In genomic region chr2:227164745-227165350, GRCh38 we compare ENCODE assay signal across 8 cellular contexts. TPM values are rescaled to one million over a fixed set of nuclear protein-coding genes. Genes with fewer than 3 reads are reported as not detected.
DNase-seq lines count a peak whose midpoint lies in the region; ATAC-seq and TF ChIP-seq lines count a peak whose summit lies in the region.

No MANE protein-coding gene starts in this region.

- TF ChIP-seq CTCF in SU-DHL-6 (IDR thresholded peaks at IDR 0.05; ENCODE audit: insufficient read depth, low read length, poor library complexity, severe bottlenecking) = no peak
- TF ChIP-seq CTCF in psoas muscle (IDR thresholded peaks at IDR 0.05) = no peak

- H3K27ac Mint-ChIP-seq in CD4-positive, CD25-positive, alpha-beta regulatory T cell = no peak overlapping the region

- H3K36me3 ChIP-seq in CD4-positive, CD25-positive, alpha-beta regulatory T cell (ENCODE audit: control insufficient read depth, insufficient read depth, low read length) = no peaks in the 10 kb centered on the region
- H3K36me3 ChIP-seq in SU-DHL-6 (ENCODE audit: low read length) = peaks cover 9% of the 10 kb centered on the region; the same call in 1 of the 2 replicates
- H3K36me3 ChIP-seq in psoas muscle (ENCODE audit: insufficient read depth in 1 of 2, low read depth in 1 of 2) = peaks cover 0 to 9% of the 10 kb centered on the region in 2 donors

- peaks cover 0 to 15% (median 5%) of the 10 kb centered on the region in 4 donors for H3K4me1 Mint-ChIP-seq in CD4-positive, CD25-positive, alpha-beta regulatory T cell

- peak overlapping the region in 3 of 4 donors; percentile 63 to 66 (median 65) for H3K4me3 Mint-ChIP-seq in CD4-positive, CD25-positive, alpha-beta regulatory T cell

- H3K27ac ChIP-seq in CD4-positive, CD25-positive, alpha-beta regulatory T cell (ENCODE audit: insufficient read depth, low read length, poor library complexity, severe bottlenecking) = no peak overlapping the region
- H3K27ac ChIP-seq in SU-DHL-6 (ENCODE audit: low read depth, low read length) = peak overlapping the region; percentile 72
- H3K27ac ChIP-seq in psoas muscle = peak overlapping the region; percentile 97

- no peaks in the 10 kb centered on the region for H3K9me3 ChIP-seq in CD4-positive, CD25-positive, alpha-beta regulatory T cell (ENCODE audit: control insufficient read depth in 2 of 2, low read length in 2 of 2)
- H3K9me3 ChIP-seq in SU-DHL-6 (ENCODE audit: insufficient read depth, low read length) (no peaks in the 10 kb centered on the region), psoas muscle (no peaks in the 10 kb centered on the region)

- no peak overlapping the region for H3K4me3 ChIP-seq in CD4-positive, CD25-positive, alpha-beta regulatory T cell (ENCODE audit: low read depth, low read length)
- H3K4me3 ChIP-seq in SU-DHL-6 (ENCODE audit: insufficient read depth, low read length, poor library complexity, severe bottlenecking) = peak overlapping the region; percentile 84
- H3K4me3 ChIP-seq in psoas muscle = peak overlapping the region; percentile 94

- H2AFZ ChIP-seq in SU-DHL-6 (ENCODE audit: low read depth, low read length, severe bottlenecking) = peak overlapping the region; percentile 96

- intact Hi-C loops in Right ventricle myocardium superior (cut with DNase I) (no loop called here), psoas muscle (cut with DNase I) (loop anchor here in 1 of 2 donors (1.0 to 2.0 kb wide), 2 partner anchors 26 to 63 kb away; no protein-coding TSS in a partner anchor)

- H3K4me2 ChIP-seq in SU-DHL-6 (ENCODE audit: low read depth, low read length, poor library complexity, severe bottlenecking) = peak overlapping the region; percentile 69

- 0 to 1% (median 1%) methylated on average over 35 to 39 of the region's 39 CpGs for WGBS in psoas muscle, 3 donors

- peak in 1 of 2 donors; percentile 44 for ATAC-seq in CD4-positive, CD25-positive, alpha-beta regulatory T cell (ENCODE audit: low read depth in 2 of 2)
- ATAC-seq in GM18867 (IDR thresholded peaks at IDR 0.05; ENCODE audit: unreplicated experiment) (peak; percentile 71), HG03025 (IDR thresholded peaks at IDR 0.05; ENCODE audit: low FRiP score, unreplicated experiment) (peak; percentile 52), Right ventricle myocardium superior (ENCODE audit: poor library complexity) (peak; percentile 50), psoas muscle (peak; percentile 78 to 89 (median 85))

- H3F3A ChIP-seq in SU-DHL-6 (ENCODE audit: insufficient read depth) = peaks cover 17% of the 10 kb centered on the region; the same call in 1 of the 2 replicates

- H3K79me2 ChIP-seq in SU-DHL-6 (ENCODE audit: insufficient read depth, low read length) = peaks cover 36% of the 10 kb centered on the region

- H4K20me1 ChIP-seq in SU-DHL-6 (ENCODE audit: low read depth, low read length) = no peaks in the 10 kb centered on the region

- peaks cover 26% of the 10 kb centered on the region for H3K27me3 ChIP-seq in CD4-positive, CD25-positive, alpha-beta regulatory T cell (ENCODE audit: control insufficient read depth, insufficient read depth, low read length)
- H3K27me3 ChIP-seq in SU-DHL-6 (ENCODE audit: low read length) (no peaks in the 10 kb centered on the region), psoas muscle (ENCODE audit: insufficient read depth in 3 of 3, low read length in 2 of 3) (no peaks in the 10 kb centered on the region)

- peak overlapping the region; percentile 86 for H3K9ac ChIP-seq in SU-DHL-6 (ENCODE audit: low read length)

- H3K36me3 Mint-ChIP-seq in CD4-positive, CD25-positive, alpha-beta regulatory T cell = no peaks in the 10 kb centered on the region

- H3K9me3 Mint-ChIP-seq in CD4-positive, CD25-positive, alpha-beta regulatory T cell = peaks cover 0 to 7% (median 0%) of the 10 kb centered on the region in 7 donors

- peaks cover 15% of the 10 kb centered on the region for H3K4me1 ChIP-seq in CD4-positive, CD25-positive, alpha-beta regulatory T cell (ENCODE audit: control insufficient read depth, insufficient read depth, low read length, poor library complexity, severe bottlenecking)
- peaks cover 49% of the 10 kb centered on the region for H3K4me1 ChIP-seq in psoas muscle

- H3K9me2 ChIP-seq in SU-DHL-6 (replicated peaks; ENCODE audit: insufficient read depth, low read length) = no peaks in the 10 kb centered on the region

- peak in 1 of 3 donors; percentile 50 for DNase-seq in CD4-positive, CD25-positive, alpha-beta regulatory T cell
- peak; percentile 62 for DNase-seq in Right ventricle myocardium superior
- DNase-seq in psoas muscle = peak; percentile 69 to 89
- DNase-seq in central memory CD4-positive, alpha-beta T cell = no peak
- DNase-seq in dedifferentiated amniotic fluid mesenchymal stem cell (ENCODE audit: extremely low spot score) = no peak

- peaks cover 58% of the 10 kb centered on the region for H3K27me3 Mint-ChIP-seq in CD4-positive, CD25-positive, alpha-beta regulatory T cell

RNA-seq across cellular contexts. Expression of gene COL4A3, which starts 0.4 kb away (rescaled TPM):
- total RNA-seq in CD4-positive, CD25-positive, alpha-beta regulatory T cell = not detected
- not detected for polyA plus RNA-seq in CD4-positive, CD25-positive, alpha-beta regulatory T cell
- total RNA-seq in Right ventricle myocardium superior = 5.8 TPM
- total RNA-seq in psoas muscle = 10 to 100 TPM in 2 of 4 donors, 1 to 10 TPM in 2; 5.5 to 29.4 (median 14.9) TPM
- polyA plus RNA-seq in psoas muscle = 1 to 10 TPM; 3.1 to 5.6 (median 3.8) TPM

RNA-seq across cellular contexts. Expression of gene COL4A4, which starts 0.8 kb away (rescaled TPM):
- not detected for total RNA-seq in CD4-positive, CD25-positive, alpha-beta regulatory T cell
- polyA plus RNA-seq in CD4-positive, CD25-positive, alpha-beta regulatory T cell = under 1 TPM in 3 of 4 donors, not detected in 1; 0.02 to 0.13 (median 0.06) TPM
- 10.3 TPM for total RNA-seq in Right ventricle myocardium superior
- total RNA-seq in psoas muscle = 10 to 100 TPM in 2 of 4 donors, 1 to 10 TPM in 2; 4.6 to 16.0 (median 10.3) TPM
- 1 to 10 TPM; 1.7 to 2.3 (median 2.0) TPM for polyA plus RNA-seq in psoas muscle

Comparison
In these comparisons a context has a peak if more than half of its experiments do, and no peak if none do; other contexts are left out.
1. DNase-seq: peak in Right ventricle myocardium superior (single experiment) and psoas muscle (2 of 2); none in central memory CD4-positive, alpha-beta T cell (single experiment) and dedifferentiated amniotic fluid mesenchymal stem cell (single experiment).